Comparison of ENCODE assay signal across 8 cellular contexts in the genomic region with DNA sequence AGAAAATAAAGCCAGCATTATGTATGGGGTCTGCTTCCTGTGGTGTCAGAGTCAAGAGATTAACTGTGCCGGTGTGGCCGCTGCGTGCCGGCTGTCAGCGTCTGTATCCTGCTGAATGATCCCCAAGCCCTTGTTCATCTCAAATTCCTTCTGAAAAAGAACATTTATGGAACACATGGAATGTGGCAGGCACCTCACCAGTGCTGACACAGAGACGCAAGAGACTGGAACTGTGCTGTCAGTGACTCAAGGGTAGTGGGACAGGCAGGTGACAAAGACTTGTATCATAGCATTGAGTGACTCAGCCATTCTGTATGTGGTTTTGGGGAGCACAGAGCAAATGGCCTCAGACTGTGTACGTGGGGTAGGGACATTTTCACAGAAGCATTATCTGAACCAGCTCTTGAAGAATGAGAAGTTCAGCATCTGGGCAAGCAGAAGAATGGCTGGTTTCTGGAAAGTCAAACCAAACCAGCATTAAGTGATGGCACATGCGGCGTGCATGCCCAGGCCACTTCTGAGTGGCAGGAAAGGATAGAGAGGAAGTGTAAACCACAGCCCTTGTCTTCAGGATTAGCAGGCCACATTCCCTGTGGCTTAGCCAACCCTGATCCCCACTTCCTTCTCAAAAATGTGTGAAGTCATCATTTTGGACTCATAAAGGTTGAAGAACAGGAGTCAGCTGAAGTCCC. TPM values are rescaled to one million over a fixed set of nuclear protein-coding genes. Genes with fewer than 3 reads are reported as not detected.
A peak's percentile ranks its signal among the peaks of the same experiment; 100 is the strongest.
DNase-seq lines count a peak whose midpoint lies in the region; ATAC-seq and TF ChIP-seq lines count a peak whose summit lies in the region.
"Had no signal": no experiment of that assay in that cellular context is flagged by ENCODE, and none has a peak within 500 bp of the region (broad histone marks: within the 10 kb centered on the region; RNA-seq: fewer than 3 reads in every experiment).

No MANE protein-coding gene starts in this region.

- peaks cover 10% of the 10 kb centered on the region for H3K4me1 Mint-ChIP-seq in mesothelial cell of epicardium

- H3K9ac ChIP-seq in adipocyte (ENCODE audit: low read length) (no peak overlapping the region), skeletal muscle satellite cell (ENCODE audit: low read depth, low read length) (peak overlapping the region; percentile 70)

- in situ Hi-C loops in GM13977 (cut with MboI; ENCODE audit: low pct_unique_long_range_greater_than_20kb, low sequenced_read_pairs, unreplicated experiment): no loop called here

- DNase-seq in HT1080 (ENCODE audit: low read depth) (peak; percentile 98), adipocyte (ENCODE audit: low read depth) (peak; percentile 54), mesothelial cell of epicardium (ENCODE audit: low spot score in 2 of 2, unreplicated experiment in 2 of 2) (no peak), GM13977 (ENCODE audit: low spot score) (no peak), medulla oblongata (ENCODE audit: extremely low spot score) (no peak)
- DNase-seq: heart right ventricle had no signal

- no peaks in the 10 kb centered on the region for H3K9me3 Mint-ChIP-seq in mesothelial cell of epicardium

- TF ChIP-seq CTCF in mesothelial cell of epicardium (IDR thresholded peaks at IDR 0.05; ENCODE audit: unreplicated experiment) (no peak), GM13977 (IDR thresholded peaks at IDR 0.05; ENCODE audit: extremely low read depth, insufficient read depth, missing control alignments) (no peak)

- H3K9me3 ChIP-seq in adipocyte (ENCODE audit: control insufficient read depth, low read length): no peaks in the 10 kb centered on the region
- H3K9me3 ChIP-seq in skeletal muscle satellite cell (replicated peaks; ENCODE audit: low read length): no peaks in the 10 kb centered on the region
- H3K9me3 ChIP-seq: heart right ventricle had no signal

- H3K36me3 ChIP-seq in adipocyte (ENCODE audit: control insufficient read depth, insufficient read depth, low read length, severe bottlenecking) (no peaks in the 10 kb centered on the region), skeletal muscle satellite cell (ENCODE audit: insufficient read depth, low read length) (no peaks in the 10 kb centered on the region)
- H3K36me3 ChIP-seq: heart right ventricle had no signal

- peak overlapping the region; percentile 34 for H3K4me2 ChIP-seq in skeletal muscle satellite cell (ENCODE audit: low read length)

- H3K27me3 Mint-ChIP-seq in mesothelial cell of epicardium (ENCODE audit: low read depth): peaks cover 30% of the 10 kb centered on the region

- no peak overlapping the region for H3K27ac Mint-ChIP-seq in mesothelial cell of epicardium

- H3K4me3 ChIP-seq in adipocyte (ENCODE audit: low read length) (no peak overlapping the region), skeletal muscle satellite cell (ENCODE audit: low read length) (peak overlapping the region; percentile 18)
- H3K4me3 ChIP-seq: heart right ventricle had no signal

- H3K4me1 ChIP-seq in adipocyte (ENCODE audit: control insufficient read depth, insufficient read depth, low read length): no peaks in the 10 kb centered on the region
- H3K4me1 ChIP-seq in skeletal muscle satellite cell (ENCODE audit: control insufficient read depth, insufficient read depth, low read length): peaks cover 45% of the 10 kb centered on the region

- no peak overlapping the region for H3K4me3 Mint-ChIP-seq in mesothelial cell of epicardium

- H3K36me3 Mint-ChIP-seq in mesothelial cell of epicardium: no peaks in the 10 kb centered on the region

- ATAC-seq in GM18498 (IDR thresholded peaks at IDR 0.05; ENCODE audit: unreplicated experiment): peak; percentile 40

- no peaks in the 10 kb centered on the region for H3K27me3 ChIP-seq in adipocyte (replicated peaks; ENCODE audit: control insufficient read depth, insufficient read depth, low read length)
- H3K27me3 ChIP-seq in skeletal muscle satellite cell (ENCODE audit: control insufficient read depth, insufficient read depth, low read length): no peaks in the 10 kb centered on the region

RNA-seq across cellular contexts. Expression of a gene that starts 54.0 kb away (rescaled TPM):
- total RNA-seq in HT1080 (2014; rRNA removed; shearing (Covaris generic)): 3.2 and 5.0 TPM in 2 replicates
- 5.7 and 6.7 TPM in 2 replicates for polyA plus RNA-seq in HT1080 (2015; cell fraction: cytosol; rRNA removed)
- polyA plus RNA-seq in HT1080 (2015; cell fraction: nucleus; rRNA removed): 8.0 and 9.0 TPM in 2 replicates
- total RNA-seq in skeletal muscle satellite cell (2012; rRNA removed): 2.0 and 2.4 TPM in 2 replicates
- 11.8 to 12.4 TPM (median 12.1 TPM) in 3 replicates for total RNA-seq in mesothelial cell of epicardium

Comparison
In these comparisons a context has a peak if more than half of its experiments do, and no peak if none do; other contexts are left out.
1. DNase-seq: peak in HT1080 (single experiment) and adipocyte (single experiment); none in mesothelial cell of epicardium (0 of 2), GM13977 (single experiment) and medulla oblongata (single experiment).